Comparison of ENCODE assay signal across 28 cellular contexts in the genomic region with DNA sequence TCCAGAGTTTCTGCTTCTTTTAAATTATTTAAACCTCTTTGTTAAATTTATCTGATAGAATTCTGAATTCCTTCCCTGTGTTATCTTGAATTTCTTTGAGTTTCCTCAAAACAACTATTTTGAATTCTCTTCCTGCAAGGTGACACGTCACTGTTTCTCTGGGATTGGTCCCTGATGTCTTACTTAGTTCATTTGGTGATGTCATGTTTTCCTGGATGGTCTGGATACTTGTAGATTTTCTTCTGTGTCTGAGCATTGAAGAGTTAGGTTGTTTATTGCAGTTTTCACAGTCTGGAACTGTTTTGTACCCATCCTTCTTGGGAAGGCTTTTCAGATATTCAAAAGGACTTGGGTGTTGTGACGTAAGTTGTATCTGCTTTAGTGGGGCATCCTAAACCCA.
"Had no signal": no experiment of that assay in that cellular context is flagged by ENCODE, and none has a peak within 500 bp of the region (broad histone marks: within the 10 kb centered on the region; RNA-seq: fewer than 3 reads in every experiment).

No MANE protein-coding gene starts in this region.

- ATAC-seq: effector memory CD8-positive, alpha-beta T cell; esophagus mucosa; foreskin keratinocyte; gastrocnemius medialis; heart left ventricle; heart right ventricle had no signal

- H3K4me1 ChIP-seq: colonic mucosa, esophagus muscularis mucosa, esophagus squamous epithelium, foreskin keratinocyte, gastrocnemius medialis, gastroesophageal sphincter, heart left ventricle, heart right ventricle had no signal

- H3K4me3 ChIP-seq: colonic mucosa, coronary artery, dorsolateral prefrontal cortex, esophagus muscularis mucosa, esophagus squamous epithelium, gastrocnemius medialis, gastroesophageal sphincter, heart left ventricle, heart right ventricle had no signal

- DNase-seq: colonic mucosa; cortex of kidney; dermis blood vessel endothelial cell; dorsolateral prefrontal cortex; effector CD4-positive, alpha-beta T cell; effector CD8-positive, alpha-beta T cell; effector memory CD4-positive, alpha-beta T cell; effector memory CD8-positive, alpha-beta T cell; endodermal cell; erythroblast; esophagus squamous epithelium; foreskin fibroblast; foreskin keratinocyte; foreskin melanocyte; gastrocnemius medialis; glutamatergic neuron; head of caudate nucleus; heart left ventricle; heart right ventricle had no signal

- H3K27ac ChIP-seq: colonic mucosa, coronary artery, dorsolateral prefrontal cortex, epithelial cell of prostate, esophagus muscularis mucosa, esophagus squamous epithelium, foreskin keratinocyte, gastrocnemius medialis, gastroesophageal sphincter, heart left ventricle, heart right ventricle had no signal

- FAIRE-seq: colon, endometrium, endothelial cell of umbilical vein, frontal cortex had no signal

- H3K9me3 ChIP-seq: colonic mucosa, esophagus muscularis mucosa, gastrocnemius medialis, gastroesophageal sphincter, heart left ventricle had no signal

- H3K36me3 ChIP-seq: colonic mucosa, esophagus muscularis mucosa, esophagus squamous epithelium, gastrocnemius medialis, gastroesophageal sphincter, heart left ventricle, heart right ventricle had no signal

- H3K27me3 ChIP-seq: colonic mucosa, dorsolateral prefrontal cortex, esophagus muscularis mucosa, esophagus squamous epithelium, foreskin keratinocyte, gastrocnemius medialis, gastroesophageal sphincter, heart left ventricle, heart right ventricle had no signal
